ENCODE assay signal across 23 cellular contexts in genomic region chr4:107937040-107937439, GRCh38. TPM values are rescaled to one million over a fixed set of nuclear protein-coding genes. Genes with fewer than 3 reads are reported as not detected.
DNase-seq lines count a peak whose midpoint lies in the region; ATAC-seq and TF ChIP-seq lines count a peak whose summit lies in the region.
"Had no signal": no experiment of that assay in that cellular context is flagged by ENCODE, and none has a peak within 500 bp of the region (broad histone marks: within the 10 kb centered on the region; RNA-seq: fewer than 3 reads in every experiment).

No MANE protein-coding gene starts in this region.

- H3K27ac ChIP-seq in psoas muscle = no peak overlapping the region
- H3K27ac ChIP-seq: neural progenitor cell, WERI-Rb-1 had no signal

- peaks cover 8% of the 10 kb centered on the region for H3K36me3 Mint-ChIP-seq in activated B cell treated with CpG ODN at 0.5 μM for 24 hours (ENCODE audit: low read depth)

- TF ChIP-seq CTCF in GM13976 (IDR thresholded peaks at IDR 0.05; ENCODE audit: borderline replicate concordance, control extremely low read depth, extremely low read depth, insufficient read depth, missing control alignments) (no peak), activated B cell treated with CpG ODN at 0.5 μM for 24 hours (IDR thresholded peaks at IDR 0.05) (no peak), psoas muscle (IDR thresholded peaks at IDR 0.05) (no peak)

- ATAC-seq in GM18870 (IDR thresholded peaks at IDR 0.05; ENCODE audit: unreplicated experiment) = peak; percentile 47
- ATAC-seq in HG02798 (IDR thresholded peaks at IDR 0.05; ENCODE audit: poor library complexity, unreplicated experiment) = peak; percentile 55
- peak; percentile 45 for ATAC-seq in activated B cell treated with CpG ODN at 0.5 μM for 24 hours (ENCODE audit: low read depth)
- ATAC-seq in HG02870 (IDR thresholded peaks at IDR 0.05; ENCODE audit: unreplicated experiment) = no peak
- no peak for ATAC-seq in psoas muscle
- no peak for ATAC-seq in GM21528 (IDR thresholded peaks at IDR 0.05; ENCODE audit: low FRiP score, unreplicated experiment)
- ATAC-seq: K562, left lobe of liver had no signal

- H3K27me3 ChIP-seq in psoas muscle (ENCODE audit: insufficient read depth in 3 of 3, low read length in 2 of 3) = no peaks in the 10 kb centered on the region

- no peak overlapping the region for H3K4me3 ChIP-seq in psoas muscle
- H3K4me3 ChIP-seq: K562, neural progenitor cell, smooth muscle cell had no signal

- 90 to 94% (median 91%) methylated on average over 2 of the region's 2 CpGs for WGBS in psoas muscle, 3 donors

- CTCF ChIA-PET in activated B cell treated with CpG ODN at 0.5 μM for 24 hours (lab: Charles Lee) = interaction anchor here (1.1 kb wide), 1 partner anchor 185 kb away, joined by 3 read pairs; no protein-coding TSS in a partner anchor

- H3K4me3 Mint-ChIP-seq in activated B cell treated with CpG ODN at 0.5 μM for 24 hours = peak overlapping the region; percentile 45
- H3K4me3 Mint-ChIP-seq: neural progenitor cell had no signal

- in situ Hi-C loops in GM13976 (cut with MboI; ENCODE audit: low sequenced_read_pairs, unreplicated experiment) = no loop called here

- peaks cover 26% of the 10 kb centered on the region for H3K4me1 ChIP-seq in psoas muscle

- no peaks in the 10 kb centered on the region for H3K36me3 ChIP-seq in psoas muscle (ENCODE audit: insufficient read depth in 1 of 2, low read depth in 1 of 2)
- H3K36me3 ChIP-seq: neural progenitor cell had no signal

- no peaks in the 10 kb centered on the region for H3K9me3 Mint-ChIP-seq in activated B cell treated with CpG ODN at 0.5 μM for 24 hours

- H3K27me3 Mint-ChIP-seq in activated B cell treated with CpG ODN at 0.5 μM for 24 hours = no peaks in the 10 kb centered on the region

- H3K4me1 Mint-ChIP-seq in activated B cell treated with CpG ODN at 0.5 μM for 24 hours = peaks cover 49% of the 10 kb centered on the region

- POLR2A ChIA-PET in activated B cell treated with CpG ODN at 0.5 μM for 24 hours (lab: Charles Lee) = no interaction called here

- peak; percentile 30 for DNase-seq in GM13976 (ENCODE audit: low spot score)
- no peak for DNase-seq in activated B cell treated with CpG ODN at 0.5 μM for 24 hours
- no peak for DNase-seq in activated T-cell treated with anti-CD3 and anti-CD28 coated beads, Interleukin-2, amount 50 U/mL, for 48 hours
- no peak for DNase-seq in psoas muscle
- DNase-seq: activated gamma-delta T cell; amygdala; central memory CD4-positive, alpha-beta T cell; COR-L47; erythroblast; NCI-H1092; NCI-H2081 treated with DMSO at 0.1 percent for 48 hours; NCI-H510A treated with DMSO at 0.1 percent for 48 hours; SHP77; stimulated activated CD8-positive, alpha-beta memory T cell treated with anti-CD3 and anti-CD28 coated beads, Interleukin-4, amount 100 ng/mL, for 48 hours; WERI-Rb-1 had no signal

- peak overlapping the region; percentile 79 for H3K27ac Mint-ChIP-seq in activated B cell treated with CpG ODN at 0.5 μM for 24 hours
- H3K27ac Mint-ChIP-seq: neural progenitor cell had no signal

- intact Hi-C loops in activated B cell treated with CpG ODN at 0.5 μM for 24 hours (cut with micrococcal nuclease) (loop anchor here (1.0 kb wide), 1 partner anchor 52 kb away; the partner anchor contains the start of gene HADH), psoas muscle (cut with DNase I) (no loop called here)

- no peaks in the 10 kb centered on the region for H3K9me3 ChIP-seq in psoas muscle

RNA-seq across cellular contexts. Expression of gene CYP2U1, which starts 5.7 kb away (rescaled TPM):
- total RNA-seq in activated B cell treated with CpG ODN at 0.5 μM for 24 hours (9.2 and 11.6 TPM in 2 replicates), psoas muscle (1 to 10 TPM; 2.4 to 4.5 (median 3.9) TPM)
- polyA plus RNA-seq in psoas muscle = 1 to 10 TPM in 2 of 3 donors, under 1 TPM in 1; 0.95 to 3.7 (median 1.9) TPM

RNA-seq across cellular contexts. Expression of gene HADH, which starts 52.6 kb away (rescaled TPM):
- total RNA-seq in activated B cell treated with CpG ODN at 0.5 μM for 24 hours (21.2 and 22.8 TPM in 2 replicates), psoas muscle (100 to 1,000 TPM in 3 of 4 donors, 10 to 100 TPM in 1; 84.4 to 150 (median 118) TPM)
- 100 to 1,000 TPM in 1 of 3 donors, 10 to 100 TPM in 2; 26.6 to 125 (median 99.5) TPM for polyA plus RNA-seq in psoas muscle

Comparison
In these comparisons a context has a peak if more than half of its experiments do, and no peak if none do; other contexts are left out.
1. ATAC-seq: peak in GM18870 (single experiment), HG02798 (single experiment) and activated B cell treated with CpG ODN at 0.5 μM for 24 hours (single experiment); none in HG02870 (single experiment), psoas muscle (0 of 4) and GM21528 (single experiment).